Comparison of ENCODE assay signal across 1 cellular context in the genomic region with DNA sequence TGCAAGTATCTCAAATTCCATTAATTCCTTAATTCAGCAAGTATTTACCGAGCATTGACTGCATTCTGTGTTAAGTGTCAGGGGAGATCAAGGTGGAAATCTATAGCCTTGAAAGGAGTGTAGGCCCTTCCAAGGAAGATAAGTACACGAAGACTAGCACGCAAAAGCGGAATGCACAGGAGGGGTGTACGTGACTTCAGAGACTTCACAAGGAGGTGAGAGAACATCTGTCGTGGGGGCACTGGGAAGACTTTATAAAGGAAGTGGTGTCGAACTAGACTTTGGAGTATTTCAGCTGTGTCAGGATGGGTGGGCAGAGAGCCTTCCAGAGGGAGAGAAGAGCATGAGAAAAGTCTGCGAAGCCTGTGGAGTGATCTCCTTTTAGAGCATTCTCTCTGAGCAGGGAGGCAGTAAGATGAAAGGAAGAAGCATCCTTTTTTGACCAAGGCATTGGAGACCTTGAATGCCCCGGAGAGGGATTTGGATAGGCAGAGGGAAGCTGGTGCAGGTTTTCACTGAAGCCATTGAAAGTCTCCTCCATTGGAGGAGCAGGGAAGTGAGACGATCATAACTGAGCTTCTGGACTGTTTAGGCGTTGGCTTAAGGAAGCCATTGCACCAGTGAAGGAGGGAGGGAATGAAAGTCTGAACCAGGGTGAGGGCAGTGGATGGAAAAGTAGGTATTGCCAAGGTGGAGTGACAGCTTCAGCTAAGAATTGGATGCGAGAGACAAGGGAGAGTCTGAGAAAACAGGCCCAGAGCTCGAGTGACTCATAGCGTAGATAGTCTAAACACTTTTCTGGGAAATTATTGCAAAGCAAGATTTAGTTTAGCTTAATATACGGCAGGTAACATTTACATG.
TF ChIP-seq lines count a peak whose summit lies in the region.

No MANE protein-coding gene starts in this region.

TF ChIP-seq in WTC11, 78 proteins besides CTCF, POLR2A, EP300 and RAD21 (continued from another document):
- no peak for TF ChIP-seq E2F4 (CRISPR knock-in tag; IDR thresholded peaks at IDR 0.05; ENCODE audit: borderline replicate concordance, low read depth)
- TF ChIP-seq, protein P1, sequence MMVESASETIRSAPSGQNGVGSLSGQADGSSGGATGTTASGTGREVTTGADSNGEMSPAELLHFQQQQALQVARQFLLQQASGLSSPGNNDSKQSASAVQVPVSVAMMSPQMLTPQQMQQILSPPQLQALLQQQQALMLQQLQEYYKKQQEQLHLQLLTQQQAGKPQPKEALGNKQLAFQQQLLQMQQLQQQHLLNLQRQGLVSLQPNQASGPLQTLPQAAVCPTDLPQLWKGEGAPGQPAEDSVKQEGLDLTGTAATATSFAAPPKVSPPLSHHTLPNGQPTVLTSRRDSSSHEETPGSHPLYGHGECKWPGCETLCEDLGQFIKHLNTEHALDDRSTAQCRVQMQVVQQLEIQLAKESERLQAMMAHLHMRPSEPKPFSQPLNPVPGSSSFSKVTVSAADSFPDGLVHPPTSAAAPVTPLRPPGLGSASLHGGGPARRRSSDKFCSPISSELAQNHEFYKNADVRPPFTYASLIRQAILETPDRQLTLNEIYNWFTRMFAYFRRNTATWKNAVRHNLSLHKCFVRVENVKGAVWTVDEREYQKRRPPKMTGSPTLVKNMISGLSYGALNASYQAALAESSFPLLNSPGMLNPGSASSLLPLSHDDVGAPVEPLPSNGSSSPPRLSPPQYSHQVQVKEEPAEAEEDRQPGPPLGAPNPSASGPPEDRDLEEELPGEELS (CRISPR knock-in tag; IDR thresholded peaks at IDR 0.05) = no peak
- TF ChIP-seq MXD4 (CRISPR knock-in tag; IDR thresholded peaks at IDR 0.05; ENCODE audit: borderline replicate concordance) = no peak
- TF ChIP-seq ZNF219 (CRISPR knock-in tag; IDR thresholded peaks at IDR 0.05; ENCODE audit: borderline replicate concordance) = no peak
- TF ChIP-seq, protein P2, sequence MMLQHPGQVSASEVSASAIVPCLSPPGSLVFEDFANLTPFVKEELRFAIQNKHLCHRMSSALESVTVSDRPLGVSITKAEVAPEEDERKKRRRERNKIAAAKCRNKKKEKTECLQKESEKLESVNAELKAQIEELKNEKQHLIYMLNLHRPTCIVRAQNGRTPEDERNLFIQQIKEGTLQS (CRISPR knock-in tag; conservative IDR thresholded peaks at IDR 0.05) = no peak
